Comparison of ENCODE assay signal across 2 cellular contexts in the genomic region with DNA sequence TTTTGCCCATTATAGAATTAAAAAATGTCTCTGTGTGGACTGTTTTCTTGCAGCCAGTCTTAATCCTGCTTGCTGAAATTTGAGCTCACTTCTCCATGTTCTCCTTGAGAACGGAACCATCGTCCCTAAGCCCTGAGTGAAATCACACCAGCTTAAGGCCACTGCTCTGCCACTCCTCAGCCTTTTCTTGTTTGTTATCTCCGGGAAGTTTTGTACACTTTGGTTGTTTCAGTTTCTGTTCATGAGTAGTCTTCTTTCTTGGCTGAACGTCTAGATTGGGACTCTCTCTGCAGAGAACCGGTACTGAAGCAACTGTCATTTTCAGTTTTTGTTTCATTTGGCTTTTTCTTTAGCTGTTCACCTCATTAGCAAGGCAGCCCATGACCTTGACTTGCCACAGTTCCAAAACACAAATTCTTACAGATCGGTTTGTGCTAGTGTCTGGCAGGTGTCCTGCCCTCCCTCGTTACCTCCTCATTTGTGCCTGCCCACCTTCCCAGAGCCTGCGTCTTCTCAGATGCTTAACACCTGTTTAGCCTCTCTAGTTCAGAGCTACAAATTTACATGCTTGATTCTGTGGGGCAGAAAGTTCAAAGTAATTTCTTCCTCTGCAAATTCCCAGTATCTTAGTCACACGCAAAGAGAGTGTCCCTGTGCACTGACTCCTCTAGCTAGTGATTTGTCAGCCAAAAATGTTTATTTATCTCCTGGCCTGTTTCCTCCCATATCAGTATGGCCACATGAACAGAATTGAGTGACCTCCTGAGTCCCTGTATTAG.
TF ChIP-seq lines count a peak whose summit lies in the region.

No MANE protein-coding gene starts in this region.

TF ChIP-seq in liver, 16 proteins besides CTCF, POLR2A, EP300 and RAD21:
- TF ChIP-seq HNF4A (conservative IDR thresholded peaks at IDR 0.05) (peak in 1 of 2 donors; percentile 31), SP1 (IDR thresholded peaks at IDR 0.05) (peak; percentile 19), JUND (IDR thresholded peaks at IDR 0.05) (peak; percentile 8 to 45), RXRA (IDR thresholded peaks at IDR 0.05) (peak; percentile 4 to 40), NR2F2 (IDR thresholded peaks at IDR 0.05) (no peak)

TF ChIP-seq in HepG2, 621 proteins besides CTCF, POLR2A, EP300 and RAD21:
- TF ChIP-seq ZIK1 (CRISPR knock-in tag; IDR thresholded peaks at IDR 0.05; ENCODE audit: borderline replicate concordance, low read depth) (no peak), PRPF4 (IDR thresholded peaks at IDR 0.05; ENCODE audit: low read depth, low read length, poor library complexity, severe bottlenecking) (no peak), ZNF264 (CRISPR knock-in tag; IDR thresholded peaks at IDR 0.05) (no peak), KAT8 (CRISPR knock-in tag; IDR thresholded peaks at IDR 0.05) (no peak), HIVEP1 (CRISPR knock-in tag; IDR thresholded peaks at IDR 0.05) (no peak), GABPA (IDR thresholded peaks at IDR 0.05; ENCODE audit: low read depth, low read length) (no peak), GABPA (CRISPR knock-in tag; IDR thresholded peaks at IDR 0.05; ENCODE audit: low read depth) (no peak), U2AF1 (optimal IDR thresholded peaks at IDR 0.05; ENCODE audit: low read depth, low read length) (no peak), IRX3 (CRISPR knock-in tag; IDR thresholded peaks at IDR 0.05; ENCODE audit: borderline replicate concordance, low read depth) (no peak), ZKSCAN1 (IDR thresholded peaks at IDR 0.05; ENCODE audit: low read length) (no peak), ZKSCAN5 (CRISPR knock-in tag; IDR thresholded peaks at IDR 0.05) (no peak), NPAS2 (CRISPR knock-in tag; IDR thresholded peaks at IDR 0.05; ENCODE audit: borderline replicate concordance) (no peak), ISX (CRISPR knock-in tag; conservative IDR thresholded peaks at IDR 0.05) (no peak)
- TF ChIP-seq, protein P1, sequence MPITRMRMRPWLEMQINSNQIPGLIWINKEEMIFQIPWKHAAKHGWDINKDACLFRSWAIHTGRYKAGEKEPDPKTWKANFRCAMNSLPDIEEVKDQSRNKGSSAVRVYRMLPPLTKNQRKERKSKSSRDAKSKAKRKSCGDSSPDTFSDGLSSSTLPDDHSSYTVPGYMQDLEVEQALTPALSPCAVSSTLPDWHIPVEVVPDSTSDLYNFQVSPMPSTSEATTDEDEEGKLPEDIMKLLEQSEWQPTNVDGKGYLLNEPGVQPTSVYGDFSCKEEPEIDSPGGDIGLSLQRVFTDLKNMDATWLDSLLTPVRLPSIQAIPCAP (CRISPR knock-in tag; IDR thresholded peaks at IDR 0.05; ENCODE audit: low read depth) = no peak
- TF ChIP-seq, protein P2, sequence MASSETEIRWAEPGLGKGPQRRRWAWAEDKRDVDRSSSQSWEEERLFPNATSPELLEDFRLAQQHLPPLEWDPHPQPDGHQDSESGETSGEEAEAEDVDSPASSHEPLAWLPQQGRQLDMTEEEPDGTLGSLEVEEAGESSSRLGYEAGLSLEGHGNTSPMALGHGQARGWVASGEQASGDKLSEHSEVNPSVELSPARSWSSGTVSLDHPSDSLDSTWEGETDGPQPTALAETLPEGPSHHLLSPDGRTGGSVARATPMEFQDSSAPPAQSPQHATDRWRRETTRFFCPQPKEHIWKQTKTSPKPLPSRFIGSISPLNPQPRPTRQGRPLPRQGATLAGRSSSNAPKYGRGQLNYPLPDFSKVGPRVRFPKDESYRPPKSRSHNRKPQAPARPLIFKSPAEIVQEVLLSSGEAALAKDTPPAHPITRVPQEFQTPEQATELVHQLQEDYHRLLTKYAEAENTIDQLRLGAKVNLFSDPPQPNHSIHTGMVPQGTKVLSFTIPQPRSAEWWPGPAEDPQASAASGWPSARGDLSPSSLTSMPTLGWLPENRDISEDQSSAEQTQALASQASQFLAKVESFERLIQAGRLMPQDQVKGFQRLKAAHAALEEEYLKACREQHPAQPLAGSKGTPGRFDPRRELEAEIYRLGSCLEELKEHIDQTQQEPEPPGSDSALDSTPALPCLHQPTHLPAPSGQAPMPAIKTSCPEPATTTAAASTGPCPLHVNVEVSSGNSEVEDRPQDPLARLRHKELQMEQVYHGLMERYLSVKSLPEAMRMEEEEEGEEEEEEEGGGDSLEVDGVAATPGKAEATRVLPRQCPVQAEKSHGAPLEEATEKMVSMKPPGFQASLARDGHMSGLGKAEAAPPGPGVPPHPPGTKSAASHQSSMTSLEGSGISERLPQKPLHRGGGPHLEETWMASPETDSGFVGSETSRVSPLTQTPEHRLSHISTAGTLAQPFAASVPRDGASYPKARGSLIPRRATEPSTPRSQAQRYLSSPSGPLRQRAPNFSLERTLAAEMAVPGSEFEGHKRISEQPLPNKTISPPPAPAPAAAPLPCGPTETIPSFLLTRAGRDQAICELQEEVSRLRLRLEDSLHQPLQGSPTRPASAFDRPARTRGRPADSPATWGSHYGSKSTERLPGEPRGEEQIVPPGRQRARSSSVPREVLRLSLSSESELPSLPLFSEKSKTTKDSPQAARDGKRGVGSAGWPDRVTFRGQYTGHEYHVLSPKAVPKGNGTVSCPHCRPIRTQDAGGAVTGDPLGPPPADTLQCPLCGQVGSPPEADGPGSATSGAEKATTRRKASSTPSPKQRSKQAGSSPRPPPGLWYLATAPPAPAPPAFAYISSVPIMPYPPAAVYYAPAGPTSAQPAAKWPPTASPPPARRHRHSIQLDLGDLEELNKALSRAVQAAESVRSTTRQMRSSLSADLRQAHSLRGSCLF (CRISPR knock-in tag; IDR thresholded peaks at IDR 0.05; ENCODE audit: borderline replicate concordance) = no peak
